ENCODE assay signal across 1 cellular context in the genomic region with DNA sequence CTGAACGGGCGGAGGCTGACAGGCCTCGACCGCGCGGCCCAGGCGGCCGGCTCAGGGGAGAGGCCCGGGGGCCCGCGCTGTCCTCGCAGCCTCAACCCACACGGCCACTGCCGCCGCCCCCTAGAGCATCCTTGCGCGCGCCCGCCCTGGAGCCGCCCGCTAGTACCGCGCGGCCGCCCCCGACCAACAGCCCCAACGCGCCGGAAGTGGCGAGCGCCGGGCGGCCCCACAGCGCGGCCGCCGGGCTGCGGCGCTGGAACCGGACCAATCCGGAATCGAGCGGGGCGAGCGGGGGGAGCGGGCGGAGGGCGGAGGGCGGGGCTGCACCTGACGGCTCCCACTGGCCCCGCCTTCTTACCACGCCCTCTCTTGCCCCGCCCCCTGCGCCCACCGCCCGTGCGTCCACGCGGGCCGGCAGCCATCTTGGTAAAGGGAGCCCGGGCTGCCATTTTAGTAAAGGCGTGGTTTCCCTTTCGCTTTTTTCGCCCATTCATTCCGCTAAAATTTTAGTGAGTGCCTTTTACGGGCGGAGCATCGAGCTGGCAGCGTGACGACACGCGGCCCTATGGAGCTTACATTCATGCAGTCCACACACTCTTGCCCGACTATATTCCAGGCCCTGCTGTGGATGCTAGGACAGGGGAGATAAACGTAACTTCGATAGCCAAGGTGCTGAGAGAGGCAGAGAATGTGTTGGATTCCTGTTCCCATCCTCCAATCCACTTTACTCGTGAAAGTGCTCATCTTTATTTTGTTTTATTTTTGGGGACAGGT.
TF ChIP-seq lines count a peak whose summit lies in the region.

A gene with protein sequence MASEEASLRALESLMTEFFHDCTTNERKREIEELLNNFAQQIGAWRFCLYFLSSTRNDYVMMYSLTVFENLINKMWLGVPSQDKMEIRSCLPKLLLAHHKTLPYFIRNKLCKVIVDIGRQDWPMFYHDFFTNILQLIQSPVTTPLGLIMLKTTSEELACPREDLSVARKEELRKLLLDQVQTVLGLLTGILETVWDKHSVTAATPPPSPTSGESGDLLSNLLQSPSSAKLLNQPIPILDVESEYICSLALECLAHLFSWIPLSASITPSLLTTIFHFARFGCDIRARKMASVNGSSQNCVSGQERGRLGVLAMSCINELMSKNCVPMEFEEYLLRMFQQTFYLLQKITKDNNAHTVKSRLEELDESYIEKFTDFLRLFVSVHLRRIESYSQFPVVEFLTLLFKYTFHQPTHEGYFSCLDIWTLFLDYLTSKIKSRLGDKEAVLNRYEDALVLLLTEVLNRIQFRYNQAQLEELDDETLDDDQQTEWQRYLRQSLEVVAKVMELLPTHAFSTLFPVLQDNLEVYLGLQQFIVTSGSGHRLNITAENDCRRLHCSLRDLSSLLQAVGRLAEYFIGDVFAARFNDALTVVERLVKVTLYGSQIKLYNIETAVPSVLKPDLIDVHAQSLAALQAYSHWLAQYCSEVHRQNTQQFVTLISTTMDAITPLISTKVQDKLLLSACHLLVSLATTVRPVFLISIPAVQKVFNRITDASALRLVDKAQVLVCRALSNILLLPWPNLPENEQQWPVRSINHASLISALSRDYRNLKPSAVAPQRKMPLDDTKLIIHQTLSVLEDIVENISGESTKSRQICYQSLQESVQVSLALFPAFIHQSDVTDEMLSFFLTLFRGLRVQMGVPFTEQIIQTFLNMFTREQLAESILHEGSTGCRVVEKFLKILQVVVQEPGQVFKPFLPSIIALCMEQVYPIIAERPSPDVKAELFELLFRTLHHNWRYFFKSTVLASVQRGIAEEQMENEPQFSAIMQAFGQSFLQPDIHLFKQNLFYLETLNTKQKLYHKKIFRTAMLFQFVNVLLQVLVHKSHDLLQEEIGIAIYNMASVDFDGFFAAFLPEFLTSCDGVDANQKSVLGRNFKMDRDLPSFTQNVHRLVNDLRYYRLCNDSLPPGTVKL (minus strand): TSS at position 208 of the 774 bp plus-strand sequence. CDS start 597 bp downstream, outside the sequence.

TF ChIP-seq in GM12878, 131 proteins besides CTCF, POLR2A, EP300 and RAD21 (continued from another document and continues in another):
- TF ChIP-seq, protein P1, sequence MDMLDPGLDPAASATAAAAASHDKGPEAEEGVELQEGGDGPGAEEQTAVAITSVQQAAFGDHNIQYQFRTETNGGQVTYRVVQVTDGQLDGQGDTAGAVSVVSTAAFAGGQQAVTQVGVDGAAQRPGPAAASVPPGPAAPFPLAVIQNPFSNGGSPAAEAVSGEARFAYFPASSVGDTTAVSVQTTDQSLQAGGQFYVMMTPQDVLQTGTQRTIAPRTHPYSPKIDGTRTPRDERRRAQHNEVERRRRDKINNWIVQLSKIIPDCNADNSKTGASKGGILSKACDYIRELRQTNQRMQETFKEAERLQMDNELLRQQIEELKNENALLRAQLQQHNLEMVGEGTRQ (IDR thresholded peaks at IDR 0.05; ENCODE audit: borderline replicate concordance, low read depth, low read length): no peak
- TF ChIP-seq, protein P2, sequence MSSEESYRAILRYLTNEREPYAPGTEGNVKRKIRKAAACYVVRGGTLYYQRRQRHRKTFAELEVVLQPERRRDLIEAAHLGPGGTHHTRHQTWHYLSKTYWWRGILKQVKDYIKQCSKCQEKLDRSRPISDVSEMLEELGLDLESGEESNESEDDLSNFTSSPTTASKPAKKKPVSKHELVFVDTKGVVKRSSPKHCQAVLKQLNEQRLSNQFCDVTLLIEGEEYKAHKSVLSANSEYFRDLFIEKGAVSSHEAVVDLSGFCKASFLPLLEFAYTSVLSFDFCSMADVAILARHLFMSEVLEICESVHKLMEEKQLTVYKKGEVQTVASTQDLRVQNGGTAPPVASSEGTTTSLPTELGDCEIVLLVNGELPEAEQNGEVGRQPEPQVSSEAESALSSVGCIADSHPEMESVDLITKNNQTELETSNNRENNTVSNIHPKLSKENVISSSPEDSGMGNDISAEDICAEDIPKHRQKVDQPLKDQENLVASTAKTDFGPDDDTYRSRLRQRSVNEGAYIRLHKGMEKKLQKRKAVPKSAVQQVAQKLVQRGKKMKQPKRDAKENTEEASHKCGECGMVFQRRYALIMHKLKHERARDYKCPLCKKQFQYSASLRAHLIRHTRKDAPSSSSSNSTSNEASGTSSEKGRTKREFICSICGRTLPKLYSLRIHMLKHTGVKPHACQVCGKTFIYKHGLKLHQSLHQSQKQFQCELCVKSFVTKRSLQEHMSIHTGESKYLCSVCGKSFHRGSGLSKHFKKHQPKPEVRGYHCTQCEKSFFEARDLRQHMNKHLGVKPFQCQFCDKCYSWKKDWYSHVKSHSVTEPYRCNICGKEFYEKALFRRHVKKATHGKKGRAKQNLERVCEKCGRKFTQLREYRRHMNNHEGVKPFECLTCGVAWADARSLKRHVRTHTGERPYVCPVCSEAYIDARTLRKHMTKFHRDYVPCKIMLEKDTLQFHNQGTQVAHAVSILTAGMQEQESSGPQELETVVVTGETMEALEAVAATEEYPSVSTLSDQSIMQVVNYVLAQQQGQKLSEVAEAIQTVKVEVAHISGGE (CRISPR knock-in tag; IDR thresholded peaks at IDR 0.05): no peak
- TF ChIP-seq ZNF24 (IDR thresholded peaks at IDR 0.05): no peak
- TF ChIP-seq, protein P3, sequence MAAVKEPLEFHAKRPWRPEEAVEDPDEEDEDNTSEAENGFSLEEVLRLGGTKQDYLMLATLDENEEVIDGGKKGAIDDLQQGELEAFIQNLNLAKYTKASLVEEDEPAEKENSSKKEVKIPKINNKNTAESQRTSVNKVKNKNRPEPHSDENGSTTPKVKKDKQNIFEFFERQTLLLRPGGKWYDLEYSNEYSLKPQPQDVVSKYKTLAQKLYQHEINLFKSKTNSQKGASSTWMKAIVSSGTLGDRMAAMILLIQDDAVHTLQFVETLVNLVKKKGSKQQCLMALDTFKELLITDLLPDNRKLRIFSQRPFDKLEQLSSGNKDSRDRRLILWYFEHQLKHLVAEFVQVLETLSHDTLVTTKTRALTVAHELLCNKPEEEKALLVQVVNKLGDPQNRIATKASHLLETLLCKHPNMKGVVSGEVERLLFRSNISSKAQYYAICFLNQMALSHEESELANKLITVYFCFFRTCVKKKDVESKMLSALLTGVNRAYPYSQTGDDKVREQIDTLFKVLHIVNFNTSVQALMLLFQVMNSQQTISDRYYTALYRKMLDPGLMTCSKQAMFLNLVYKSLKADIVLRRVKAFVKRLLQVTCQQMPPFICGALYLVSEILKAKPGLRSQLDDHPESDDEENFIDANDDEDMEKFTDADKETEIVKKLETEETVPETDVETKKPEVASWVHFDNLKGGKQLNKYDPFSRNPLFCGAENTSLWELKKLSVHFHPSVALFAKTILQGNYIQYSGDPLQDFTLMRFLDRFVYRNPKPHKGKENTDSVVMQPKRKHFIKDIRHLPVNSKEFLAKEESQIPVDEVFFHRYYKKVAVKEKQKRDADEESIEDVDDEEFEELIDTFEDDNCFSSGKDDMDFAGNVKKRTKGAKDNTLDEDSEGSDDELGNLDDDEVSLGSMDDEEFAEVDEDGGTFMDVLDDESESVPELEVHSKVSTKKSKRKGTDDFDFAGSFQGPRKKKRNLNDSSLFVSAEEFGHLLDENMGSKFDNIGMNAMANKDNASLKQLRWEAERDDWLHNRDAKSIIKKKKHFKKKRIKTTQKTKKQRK (IDR thresholded peaks at IDR 0.05; ENCODE audit: low read depth, low read length): no peak
- TF ChIP-seq HCFC1 (IDR thresholded peaks at IDR 0.05; ENCODE audit: low read length): peak; percentile 93
- TF ChIP-seq CHD1 (IDR thresholded peaks at IDR 0.05; ENCODE audit: low read depth, low read length): no peak
- TF ChIP-seq STAT3 (IDR thresholded peaks at IDR 0.05; ENCODE audit: low read depth, low read length): no peak
- TF ChIP-seq YY1 (IDR thresholded peaks at IDR 0.05; ENCODE audit: low read depth, low read length): peak; percentile 100
- peak; percentile 90 for TF ChIP-seq DPF2 (IDR thresholded peaks at IDR 0.05)
- peak; percentile 58 for TF ChIP-seq MEF2B (IDR thresholded peaks at IDR 0.05; ENCODE audit: partially characterized antibody, poor library complexity, severe bottlenecking)
- TF ChIP-seq, protein P4, sequence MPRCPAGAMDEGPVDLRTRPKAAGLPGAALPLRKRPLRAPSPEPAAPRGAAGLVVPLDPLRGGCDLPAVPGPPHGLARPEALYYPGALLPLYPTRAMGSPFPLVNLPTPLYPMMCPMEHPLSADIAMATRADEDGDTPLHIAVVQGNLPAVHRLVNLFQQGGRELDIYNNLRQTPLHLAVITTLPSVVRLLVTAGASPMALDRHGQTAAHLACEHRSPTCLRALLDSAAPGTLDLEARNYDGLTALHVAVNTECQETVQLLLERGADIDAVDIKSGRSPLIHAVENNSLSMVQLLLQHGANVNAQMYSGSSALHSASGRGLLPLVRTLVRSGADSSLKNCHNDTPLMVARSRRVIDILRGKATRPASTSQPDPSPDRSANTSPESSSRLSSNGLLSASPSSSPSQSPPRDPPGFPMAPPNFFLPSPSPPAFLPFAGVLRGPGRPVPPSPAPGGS (IDR thresholded peaks at IDR 0.05; ENCODE audit: borderline replicate concordance, insufficient read depth, low read depth, low read length, poor library complexity, severe bottlenecking): peak; percentile 79
- no peak for TF ChIP-seq PML (IDR thresholded peaks at IDR 0.05; ENCODE audit: low read length)
- TF ChIP-seq ATF7 (IDR thresholded peaks at IDR 0.05; ENCODE audit: low read depth): no peak
- no peak for TF ChIP-seq ZNF622 (IDR thresholded peaks at IDR 0.05)
- TF ChIP-seq SMC3 (IDR thresholded peaks at IDR 0.05; ENCODE audit: borderline replicate concordance, low read length): no peak
- TF ChIP-seq CEBPB (IDR thresholded peaks at IDR 0.05; ENCODE audit: borderline replicate concordance in 1 of 2, low read depth in 2 of 2, low read length in 2 of 2): no peak
- TF ChIP-seq TBL1XR1 (IDR thresholded peaks at IDR 0.05; ENCODE audit: low read depth, low read length): no peak
- no peak for TF ChIP-seq BRCA1 (IDR thresholded peaks at IDR 0.05; ENCODE audit: low read depth, low read length)
- no peak for TF ChIP-seq MTA3 (IDR thresholded peaks at IDR 0.05; ENCODE audit: borderline replicate concordance, low read length)
- no peak for TF ChIP-seq HDAC6 (IDR thresholded peaks at IDR 0.05; ENCODE audit: unreplicated experiment)
- TF ChIP-seq SUZ12 (IDR thresholded peaks at IDR 0.05; ENCODE audit: unreplicated experiment): no peak
- TF ChIP-seq EGR1 (IDR thresholded peaks at IDR 0.05; ENCODE audit: borderline replicate concordance in 1 of 2, low read depth in 2 of 2, low read length in 2 of 2): peak in 1 of 2 experiments; percentile 82; a peak in 2 of 3 replicates
- TF ChIP-seq, protein P5, sequence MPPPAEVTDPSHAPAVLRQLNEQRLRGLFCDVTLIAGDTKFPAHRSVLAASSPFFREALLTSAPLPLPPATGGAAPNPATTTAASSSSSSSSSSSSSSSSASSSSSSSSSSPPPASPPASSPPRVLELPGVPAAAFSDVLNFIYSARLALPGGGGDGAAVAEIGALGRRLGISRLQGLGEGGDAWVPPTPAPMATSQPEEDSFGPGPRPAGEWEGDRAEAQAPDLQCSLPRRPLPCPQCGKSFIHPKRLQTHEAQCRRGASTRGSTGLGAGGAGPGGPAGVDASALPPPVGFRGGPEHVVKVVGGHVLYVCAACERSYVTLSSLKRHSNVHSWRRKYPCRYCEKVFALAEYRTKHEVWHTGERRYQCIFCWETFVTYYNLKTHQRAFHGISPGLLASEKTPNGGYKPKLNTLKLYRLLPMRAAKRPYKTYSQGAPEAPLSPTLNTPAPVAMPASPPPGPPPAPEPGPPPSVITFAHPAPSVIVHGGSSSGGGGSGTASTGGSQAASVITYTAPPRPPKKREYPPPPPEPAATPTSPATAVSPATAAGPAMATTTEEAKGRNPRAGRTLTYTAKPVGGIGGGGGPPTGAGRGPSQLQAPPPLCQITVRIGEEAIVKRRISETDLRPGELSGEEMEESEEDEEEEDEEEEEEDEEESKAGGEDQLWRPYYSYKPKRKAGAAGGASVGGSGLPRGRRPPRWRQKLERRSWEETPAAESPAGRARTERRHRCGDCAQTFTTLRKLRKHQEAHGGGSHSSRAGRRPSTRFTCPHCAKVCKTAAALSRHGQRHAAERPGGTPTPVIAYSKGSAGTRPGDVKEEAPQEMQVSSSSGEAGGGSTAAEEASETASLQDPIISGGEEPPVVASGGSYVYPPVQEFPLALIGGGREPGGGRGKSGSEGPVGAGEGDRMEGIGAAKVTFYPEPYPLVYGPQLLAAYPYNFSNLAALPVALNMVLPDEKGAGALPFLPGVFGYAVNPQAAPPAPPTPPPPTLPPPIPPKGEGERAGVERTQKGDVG (CRISPR knock-in tag; IDR thresholded peaks at IDR 0.05): no peak
- TF ChIP-seq, protein P6, sequence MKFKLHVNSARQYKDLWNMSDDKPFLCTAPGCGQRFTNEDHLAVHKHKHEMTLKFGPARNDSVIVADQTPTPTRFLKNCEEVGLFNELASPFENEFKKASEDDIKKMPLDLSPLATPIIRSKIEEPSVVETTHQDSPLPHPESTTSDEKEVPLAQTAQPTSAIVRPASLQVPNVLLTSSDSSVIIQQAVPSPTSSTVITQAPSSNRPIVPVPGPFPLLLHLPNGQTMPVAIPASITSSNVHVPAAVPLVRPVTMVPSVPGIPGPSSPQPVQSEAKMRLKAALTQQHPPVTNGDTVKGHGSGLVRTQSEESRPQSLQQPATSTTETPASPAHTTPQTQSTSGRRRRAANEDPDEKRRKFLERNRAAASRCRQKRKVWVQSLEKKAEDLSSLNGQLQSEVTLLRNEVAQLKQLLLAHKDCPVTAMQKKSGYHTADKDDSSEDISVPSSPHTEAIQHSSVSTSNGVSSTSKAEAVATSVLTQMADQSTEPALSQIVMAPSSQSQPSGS (IDR thresholded peaks at IDR 0.05; ENCODE audit: low read length): no peak
- no peak for TF ChIP-seq TCF3 (IDR thresholded peaks at IDR 0.05; ENCODE audit: borderline replicate concordance, insufficient read depth, low read depth, low read length)
- TF ChIP-seq EED (IDR thresholded peaks at IDR 0.05; ENCODE audit: low read depth): no peak
- no peak for TF ChIP-seq KDM1A (IDR thresholded peaks at IDR 0.05; ENCODE audit: borderline replicate concordance)
- peak in 1 of 2 experiments; percentile 21; a peak in 1 of 4 replicates for TF ChIP-seq IKZF2 (IDR thresholded peaks at IDR 0.05)
- TF ChIP-seq, protein P7, sequence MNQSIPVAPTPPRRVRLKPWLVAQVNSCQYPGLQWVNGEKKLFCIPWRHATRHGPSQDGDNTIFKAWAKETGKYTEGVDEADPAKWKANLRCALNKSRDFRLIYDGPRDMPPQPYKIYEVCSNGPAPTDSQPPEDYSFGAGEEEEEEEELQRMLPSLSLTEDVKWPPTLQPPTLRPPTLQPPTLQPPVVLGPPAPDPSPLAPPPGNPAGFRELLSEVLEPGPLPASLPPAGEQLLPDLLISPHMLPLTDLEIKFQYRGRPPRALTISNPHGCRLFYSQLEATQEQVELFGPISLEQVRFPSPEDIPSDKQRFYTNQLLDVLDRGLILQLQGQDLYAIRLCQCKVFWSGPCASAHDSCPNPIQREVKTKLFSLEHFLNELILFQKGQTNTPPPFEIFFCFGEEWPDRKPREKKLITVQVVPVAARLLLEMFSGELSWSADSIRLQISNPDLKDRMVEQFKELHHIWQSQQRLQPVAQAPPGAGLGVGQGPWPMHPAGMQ (IDR thresholded peaks at IDR 0.05; ENCODE audit: borderline replicate concordance): no peak
- TF ChIP-seq, protein P8, sequence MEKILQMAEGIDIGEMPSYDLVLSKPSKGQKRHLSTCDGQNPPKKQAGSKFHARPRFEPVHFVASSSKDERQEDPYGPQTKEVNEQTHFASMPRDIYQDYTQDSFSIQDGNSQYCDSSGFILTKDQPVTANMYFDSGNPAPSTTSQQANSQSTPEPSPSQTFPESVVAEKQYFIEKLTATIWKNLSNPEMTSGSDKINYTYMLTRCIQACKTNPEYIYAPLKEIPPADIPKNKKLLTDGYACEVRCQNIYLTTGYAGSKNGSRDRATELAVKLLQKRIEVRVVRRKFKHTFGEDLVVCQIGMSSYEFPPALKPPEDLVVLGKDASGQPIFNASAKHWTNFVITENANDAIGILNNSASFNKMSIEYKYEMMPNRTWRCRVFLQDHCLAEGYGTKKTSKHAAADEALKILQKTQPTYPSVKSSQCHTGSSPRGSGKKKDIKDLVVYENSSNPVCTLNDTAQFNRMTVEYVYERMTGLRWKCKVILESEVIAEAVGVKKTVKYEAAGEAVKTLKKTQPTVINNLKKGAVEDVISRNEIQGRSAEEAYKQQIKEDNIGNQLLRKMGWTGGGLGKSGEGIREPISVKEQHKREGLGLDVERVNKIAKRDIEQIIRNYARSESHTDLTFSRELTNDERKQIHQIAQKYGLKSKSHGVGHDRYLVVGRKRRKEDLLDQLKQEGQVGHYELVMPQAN (conservative IDR thresholded peaks at IDR 0.05): peak; percentile 56
- TF ChIP-seq NFIC (IDR thresholded peaks at IDR 0.05; ENCODE audit: low read depth, low read length): no peak
